20 cellular contexts compared by ENCODE assay signal in genomic region chr1:19377812-19378718, GRCh38.
A peak's percentile ranks its signal among the peaks of the same experiment; 100 is the strongest.
DNase-seq lines count a peak whose midpoint lies in the region; FAIRE-seq and TF ChIP-seq lines count a peak whose summit lies in the region.
"Had no signal": no experiment of that assay in that cellular context is flagged by ENCODE, and none has a peak within 500 bp of the region (broad histone marks: within the 10 kb centered on the region; RNA-seq: fewer than 3 reads in every experiment).

No MANE protein-coding gene starts in this region.

- no peak overlapping the region for H3K4ac ChIP-seq in neuronal stem cell (ENCODE audit: low read length)

- H2BK15ac ChIP-seq in neuronal stem cell (ENCODE audit: low read length), result no peak overlapping the region

- no peak overlapping the region for H2BK12ac ChIP-seq in neuronal stem cell (ENCODE audit: low read length)

- TF ChIP-seq CTCF in Peyer's patch (IDR thresholded peaks at IDR 0.05), result no peak
- no peak for TF ChIP-seq CTCF in brain (conservative IDR thresholded peaks at IDR 0.05)
- TF ChIP-seq CTCF in D721Med (IDR thresholded peaks at IDR 0.05; ENCODE audit: insufficient read depth, missing control alignments), result no peak

- H3K14ac ChIP-seq in neuronal stem cell (ENCODE audit: low read length), result no peak overlapping the region

- no peak for FAIRE-seq in D721Med (lab: Jason Lieb, UNC)
- FAIRE-seq: A549, GM12891, keratinocyte had no signal

- no peak overlapping the region for H4K8ac ChIP-seq in neuronal stem cell (ENCODE audit: low read depth, low read length)

- H3K4me1 ChIP-seq in Peyer's patch (peaks cover 0 to 22% (median 2%) of the 10 kb centered on the region in 4 donors), neuronal stem cell (ENCODE audit: control insufficient read depth in 2 of 2, insufficient read depth in 1 of 2, low read depth in 1 of 2, low read length in 2 of 2) (no peaks in the 10 kb centered on the region)
- H3K4me1 ChIP-seq: A549, colonic mucosa, parathyroid adenoma had no signal

- H3K36me3 Mint-ChIP-seq in brain, result peaks cover 54% of the 10 kb centered on the region

- H3K27me3 Mint-ChIP-seq in brain, result no peaks in the 10 kb centered on the region

- no peaks in the 10 kb centered on the region for H3K4me1 Mint-ChIP-seq in brain

- H2AFZ ChIP-seq in neuronal stem cell (ENCODE audit: low read length), result no peak overlapping the region
- H2AFZ ChIP-seq: parathyroid adenoma had no signal

- no peak overlapping the region for H3K23ac ChIP-seq in neuronal stem cell (ENCODE audit: low read depth, low read length, poor library complexity)

- H2BK5ac ChIP-seq in neuronal stem cell (ENCODE audit: low read length), result no peak overlapping the region

- no peak for TF ChIP-seq POLR2A in Peyer's patch (IDR thresholded peaks at IDR 0.05)

- H3K9me3 Mint-ChIP-seq in brain, result no peaks in the 10 kb centered on the region

- no peaks in the 10 kb centered on the region for H3K27me3 ChIP-seq in Peyer's patch
- H3K27me3 ChIP-seq in neuronal stem cell (ENCODE audit: control insufficient read depth in 3 of 3, insufficient read depth in 3 of 3, low read depth in 1 of 3, low read length in 3 of 3), result no peaks in the 10 kb centered on the region
- H3K27me3 ChIP-seq: colonic mucosa, testis had no signal

- peak overlapping the region in 3 of 5 experiments; percentile 39 to 83 (median 61) for H3K27ac Mint-ChIP-seq in brain

- no CpG with 5 or more reads among the region's 17 CpGs for WGBS in neuronal stem cell (ENCODE audit: extremely low coverage in 2 of 2, insufficient read length in 2 of 2, insufficient replicate concordance in 1 of 2), 2 donors

- H3K9ac ChIP-seq in neuronal stem cell (ENCODE audit: low read depth, low read length, poor library complexity), result peak overlapping the region; percentile 50
- H3K9ac ChIP-seq: parathyroid adenoma had no signal

- H3K18ac ChIP-seq in neuronal stem cell (ENCODE audit: low read length), result no peak overlapping the region

- H3K4me2 ChIP-seq in neuronal stem cell (ENCODE audit: insufficient read depth, low read length, poor library complexity, severe bottlenecking), result no peak overlapping the region
- H3K4me2 ChIP-seq: A549, smooth muscle cell had no signal

- H3K36me3 ChIP-seq in Peyer's patch, result peaks cover 0 to 89% (median 0%) of the 10 kb centered on the region in 3 donors
- peaks cover 21 to 90% of the 10 kb centered on the region in 2 donors for H3K36me3 ChIP-seq in neuronal stem cell (replicated peaks in 1 of 2; ENCODE audit: control insufficient read depth in 2 of 2, insufficient read depth in 2 of 2, low read length in 2 of 2)
- H3K36me3 ChIP-seq: colonic mucosa had no signal

- no peaks in the 10 kb centered on the region for H3K9me3 ChIP-seq in Peyer's patch
- H3K9me3 ChIP-seq in neuronal stem cell (replicated peaks in 1 of 2; ENCODE audit: control insufficient read depth in 2 of 2, insufficient read depth in 1 of 2, low read depth in 1 of 2, low read length in 2 of 2), result peaks cover 0 to 5% of the 10 kb centered on the region in 2 donors
- H3K9me3 ChIP-seq: colonic mucosa, testis had no signal

- H3K79me1 ChIP-seq in neuronal stem cell (ENCODE audit: low read depth, low read length), result peaks cover 7% of the 10 kb centered on the region

- H2AK5ac ChIP-seq in neuronal stem cell (ENCODE audit: low read depth, low read length), result no peak overlapping the region

- H3K4me3 Mint-ChIP-seq in brain, result no peak overlapping the region

- H3K27ac ChIP-seq in Peyer's patch, result peak overlapping the region in 3 of 4 donors; percentile 13 to 76 (median 63)
- H3K27ac ChIP-seq in neuronal stem cell (replicated peaks; ENCODE audit: low read length), result no peak overlapping the region
- H3K27ac ChIP-seq: A549, colonic mucosa, epithelial cell of prostate, HL-60, parathyroid adenoma, testis had no signal

- DNase-seq in activated CD4-positive, alpha-beta T cell treated with anti-CD3 and anti-CD28 coated beads for 48 hours, result peak; percentile 48
- no peak for DNase-seq in activated CD4-positive, alpha-beta T cell treated with anti-CD3 and anti-CD28 coated beads, Interleukin-2, amount 50 U/mL, for 4 hours
- DNase-seq in Peyer's patch (no peak), neuronal stem cell (ENCODE audit: low spot score) (no peak), occipital lobe (lab: John Stamatoyannopoulos, UW) (no peak), MV-4-11 (lab: John Stamatoyannopoulos, UW) (no peak), D721Med (ENCODE audit: insufficient read length, low spot score) (no peak)
- DNase-seq: colonic mucosa, NCI-H146, NCI-H345, SHP77, testis had no signal

- H3K4me3 ChIP-seq in Peyer's patch (no peak overlapping the region), neuronal stem cell (ENCODE audit: low read length in 2 of 2) (no peak overlapping the region)
- H3K4me3 ChIP-seq: A549, colonic mucosa, smooth muscle cell, testis had no signal

- H2BK120ac ChIP-seq in neuronal stem cell (ENCODE audit: low read depth, low read length), result no peak overlapping the region

- H4K91ac ChIP-seq in neuronal stem cell (ENCODE audit: low read depth, low read length, poor library complexity), result no peak overlapping the region
